Comparison of ENCODE assay signal across 8 cellular contexts in genomic region chr2:233418761-233419625, GRCh38.
A peak's percentile ranks its signal among the peaks of the same experiment; 100 is the strongest.
DNase-seq lines count a peak whose midpoint lies in the region; ATAC-seq and TF ChIP-seq lines count a peak whose summit lies in the region.

No MANE protein-coding gene starts in this region.

- peak overlapping the region; percentile 2 for H3K4me3 ChIP-seq in mucosa of stomach (ENCODE audit: low read length)

- H3K4me1 Mint-ChIP-seq in brain: peaks cover 55% of the 10 kb centered on the region

- no peaks in the 10 kb centered on the region for H3K9me3 Mint-ChIP-seq in brain

- peaks cover 28% of the 10 kb centered on the region for H3K36me3 Mint-ChIP-seq in brain

- peak; percentile 87 for DNase-seq in Daoy (ENCODE audit: low read depth)
- no peak for DNase-seq in NCI-H2107 treated with DMSO at 0.1 percent for 48 hours (lab: John Stamatoyannopoulos, UW; ENCODE audit: unreplicated experiment)
- DNase-seq in NCI-H1048 (lab: John Stamatoyannopoulos, UW): no peak

- H3K4me1 ChIP-seq in mucosa of stomach (ENCODE audit: control insufficient read depth, insufficient read depth, low read length): peaks cover 89% of the 10 kb centered on the region

- no peaks in the 10 kb centered on the region for H3K36me3 ChIP-seq in mucosa of stomach (ENCODE audit: control insufficient read depth, insufficient read depth, low read length)

- ATAC-seq in GM21786 (IDR thresholded peaks at IDR 0.05; ENCODE audit: unreplicated experiment) (peak; percentile 34), HG02970 (IDR thresholded peaks at IDR 0.05; ENCODE audit: low FRiP score, unreplicated experiment) (no peak)

- H3K27me3 Mint-ChIP-seq in brain: peaks cover 7% of the 10 kb centered on the region

- peak overlapping the region; percentile 70 for H3K9ac ChIP-seq in mucosa of stomach (ENCODE audit: low read length)

- H3K9me3 ChIP-seq in mucosa of stomach (ENCODE audit: control insufficient read depth, low read length): no peaks in the 10 kb centered on the region

- H3K27me3 ChIP-seq in mucosa of stomach (ENCODE audit: control insufficient read depth, insufficient read depth, low read length): no peaks in the 10 kb centered on the region

- peak overlapping the region in 4 of 5 experiments; percentile 19 to 70 (median 50) for H3K27ac Mint-ChIP-seq in brain

- H3K4me3 Mint-ChIP-seq in brain: peak overlapping the region in 1 of 5 experiments; percentile 31

- no peak for TF ChIP-seq CTCF in brain (conservative IDR thresholded peaks at IDR 0.05)

TF ChIP-seq in PFSK-1, 5 proteins besides CTCF, POLR2A, EP300 and RAD21:
- TF ChIP-seq TAF1 (IDR thresholded peaks at IDR 0.05; ENCODE audit: borderline replicate concordance, insufficient read depth, low read length): no peak
- peak; percentile 43 for TF ChIP-seq FOXP2 (optimal IDR thresholded peaks at IDR 0.05; ENCODE audit: borderline replicate concordance, extremely low read depth, extremely low read length, insufficient read depth)
TF ChIP-seq in PFSK-1: peak in this region for 1.
